11 cellular contexts compared by ENCODE assay signal in genomic region chr7:99525713-99526440, GRCh38. TPM values are rescaled to one million over a fixed set of nuclear protein-coding genes. Genes with fewer than 3 reads are reported as not detected.
DNase-seq lines count a peak whose midpoint lies in the region; ATAC-seq and TF ChIP-seq lines count a peak whose summit lies in the region.
"Had no signal": no experiment of that assay in that cellular context is flagged by ENCODE, and none has a peak within 500 bp of the region (broad histone marks: within the 10 kb centered on the region; RNA-seq: fewer than 3 reads in every experiment).

No MANE protein-coding gene starts in this region.

- H2BK5ac ChIP-seq in H9 (ENCODE audit: insufficient read length, low read length) = no peak overlapping the region

- H2BK12ac ChIP-seq in H9 (ENCODE audit: insufficient read length, low read depth, low read length) = no peak overlapping the region

- H2AK5ac ChIP-seq in H9 (ENCODE audit: insufficient read length, low read length) = no peak overlapping the region

- no peak overlapping the region for H3K4ac ChIP-seq in H9 (ENCODE audit: low read depth, low read length)

- H3F3A ChIP-seq in smooth muscle cell (ENCODE audit: low read depth) = no peaks in the 10 kb centered on the region

- H4K5ac ChIP-seq in H9 (ENCODE audit: insufficient read length, low read depth, low read length) = no peak overlapping the region

- H3K56ac ChIP-seq in H9 (ENCODE audit: insufficient read length, low read depth, low read length) = no peak overlapping the region

- no peaks in the 10 kb centered on the region for H3K4me1 ChIP-seq in H9 (ENCODE audit: insufficient read depth, low read length)
- no peaks in the 10 kb centered on the region for H3K4me1 ChIP-seq in left lung
- no peaks in the 10 kb centered on the region for H3K4me1 ChIP-seq in smooth muscle cell (ENCODE audit: low read depth)

- H3K23me2 ChIP-seq in H9 (ENCODE audit: insufficient read length, low read depth, low read length, poor library complexity, severe bottlenecking) = no peaks in the 10 kb centered on the region

- H3K36me3 Mint-ChIP-seq in H9 (ENCODE audit: insufficient read depth in 1 of 3, low read depth in 3 of 3) = peaks cover 53 to 68% (median 66%) of the 10 kb centered on the region in 3 experiments
- peaks cover 48% of the 10 kb centered on the region for H3K36me3 Mint-ChIP-seq in activated CD8-positive, alpha-beta T cell treated with anti-CD3 and anti-CD28 coated beads for 36 hours (ENCODE audit: low read depth)

- no peak overlapping the region for H4K91ac ChIP-seq in H9 (ENCODE audit: insufficient read length, low read depth, low read length)

- POLR2A ChIA-PET in activated CD8-positive, alpha-beta T cell treated with anti-CD3 and anti-CD28 coated beads for 36 hours (lab: Charles Lee) = interaction anchor here (1.2 to 1.3 kb wide), 2 partner anchors 15 to 103 kb away, joined by 3 read pairs; no protein-coding TSS in a partner anchor
- POLR2A ChIA-PET in HEK293T (lab: Yijun Ruan, JAX) = interaction anchor here (1.4 to 1.6 kb wide), 2 partner anchors 32 to 90 kb away, joined by 4 to 6 read pairs; partner anchors contain the start of gene ZSCAN25

- H4K20me1 ChIP-seq in H9 (ENCODE audit: control insufficient read depth, insufficient read depth, insufficient read length) (no peaks in the 10 kb centered on the region), smooth muscle cell (ENCODE audit: low read depth) (no peaks in the 10 kb centered on the region)

- H3K27ac Mint-ChIP-seq in H9 = 0 out of 7 replicates have a peak overlapping the region, but pooled peaks of 1 of the 3 experiments have one; percentile 17
- H3K27ac Mint-ChIP-seq in activated CD8-positive, alpha-beta T cell treated with anti-CD3 and anti-CD28 coated beads for 36 hours = no peak overlapping the region

- no peak overlapping the region for H4K8ac ChIP-seq in H9 (replicated peaks; ENCODE audit: insufficient read length, low read depth, low read length)

- no peak overlapping the region for H2BK20ac ChIP-seq in H9 (ENCODE audit: low read depth, low read length, poor library complexity, severe bottlenecking)

- CTCF ChIA-PET in activated CD8-positive, alpha-beta T cell treated with anti-CD3 and anti-CD28 coated beads for 36 hours (lab: Charles Lee) = interaction anchor here (0.6 to 1.8 kb wide), 17 partner anchors 9 to 464 kb away, joined by 3 to 12 read pairs (median 4); partner anchors contain the start of genes FAM200A and ZNF655
- CTCF ChIA-PET in HEK293T (lab: Yijun Ruan, JAX) = interaction anchor here (0.6 to 1.5 kb wide), 5 partner anchors 90 to 311 kb away, joined by 3 to 5 read pairs (median 3); partner anchors contain the start of gene ZSCAN25

- H3K79me2 ChIP-seq in H9 (ENCODE audit: insufficient read depth, low read length) = no peaks in the 10 kb centered on the region
- H3K79me2 ChIP-seq in smooth muscle cell (ENCODE audit: low read depth) = no peaks in the 10 kb centered on the region

- TF ChIP-seq CTCF in H9 (conservative IDR thresholded peaks at IDR 0.05) = peak; percentile 66
- peak; percentile 41 for TF ChIP-seq CTCF in activated CD8-positive, alpha-beta T cell treated with anti-CD3 and anti-CD28 coated beads for 36 hours (IDR thresholded peaks at IDR 0.05)
- no peak for TF ChIP-seq CTCF in left lung (IDR thresholded peaks at IDR 0.05)
- no peak for TF ChIP-seq CTCF in smooth muscle cell (IDR thresholded peaks at IDR 0.05; ENCODE audit: borderline replicate concordance, insufficient read depth, poor library complexity, severe bottlenecking)

- H3K79me1 ChIP-seq in H9 (ENCODE audit: insufficient read depth, low read depth, low read length, poor library complexity, severe bottlenecking) = no peaks in the 10 kb centered on the region

- H3K9me3 ChIP-seq in H9 (ENCODE audit: control insufficient read depth, low read depth, low read length) (peaks cover 23% of the 10 kb centered on the region), left lung (peaks cover 8 to 26% of the 10 kb centered on the region in 2 donors), smooth muscle cell (replicated peaks; ENCODE audit: low read depth) (peaks cover 19% of the 10 kb centered on the region)

- H3K4me2 ChIP-seq in H9 (ENCODE audit: insufficient read depth, insufficient read length, low read length) (no peak overlapping the region), smooth muscle cell (no peak overlapping the region)

- no peak overlapping the region for H3T11ph ChIP-seq in H9 (ENCODE audit: low read length)

- intact Hi-C loops in activated CD8-positive, alpha-beta T cell treated with anti-CD3 and anti-CD28 coated beads for 36 hours (cut with micrococcal nuclease) = no loop called here
- intact Hi-C loops in left lung (cut with DNase I) = no loop called here

- H3K36me3 ChIP-seq in left lung = peaks cover 6 to 81% of the 10 kb centered on the region in 2 donors
- peaks cover 31% of the 10 kb centered on the region for H3K36me3 ChIP-seq in smooth muscle cell (ENCODE audit: low read depth)

- WGBS in H9 (ENCODE audit: extremely low coverage, insufficient read length, low lambda C conversion rate) = no CpG with 5 or more reads among the region's 21 CpGs
- 97% methylated on average over 21 of the region's 21 CpGs for WGBS in smooth muscle cell (ENCODE audit: low lambda C conversion rate)

- no peak overlapping the region for H3K23ac ChIP-seq in H9 (ENCODE audit: insufficient read length, low read depth, low read length)

- peak; percentile 47 for ATAC-seq in activated CD8-positive, alpha-beta T cell treated with anti-CD3 and anti-CD28 coated beads for 36 hours
- ATAC-seq in left lung = peak; percentile 49
- no peak for ATAC-seq in HG03460 (IDR thresholded peaks at IDR 0.05; ENCODE audit: unreplicated experiment)

- no peak overlapping the region for H3K14ac ChIP-seq in H9 (ENCODE audit: insufficient read depth, low read length)

- no peaks in the 10 kb centered on the region for H3K27me3 ChIP-seq in H9 (ENCODE audit: insufficient read depth, low read length)
- H3K27me3 ChIP-seq in left lung = no peaks in the 10 kb centered on the region
- H3K27me3 ChIP-seq in smooth muscle cell (ENCODE audit: low read depth) = no peaks in the 10 kb centered on the region

- H3K4me1 Mint-ChIP-seq in H9 = no peaks in the 10 kb centered on the region
- no peaks in the 10 kb centered on the region for H3K4me1 Mint-ChIP-seq in activated CD8-positive, alpha-beta T cell treated with anti-CD3 and anti-CD28 coated beads for 36 hours (ENCODE audit: low read depth)
- H3K4me1 Mint-ChIP-seq: brain had no signal

- H3K4me3 ChIP-seq in left lung (no peak overlapping the region), smooth muscle cell (no peak overlapping the region)

- H3K9me3 Mint-ChIP-seq in H9 = peaks cover 31 to 38% of the 10 kb centered on the region in 2 experiments
- H3K9me3 Mint-ChIP-seq in activated CD8-positive, alpha-beta T cell treated with anti-CD3 and anti-CD28 coated beads for 36 hours = peaks cover 18% of the 10 kb centered on the region

- H2BK15ac ChIP-seq in H9 (ENCODE audit: low read depth, low read length) = no peak overlapping the region

- H3K4me3 Mint-ChIP-seq in H9 = no peak overlapping the region
- no peak overlapping the region for H3K4me3 Mint-ChIP-seq in activated CD8-positive, alpha-beta T cell treated with anti-CD3 and anti-CD28 coated beads for 36 hours
- H3K4me3 Mint-ChIP-seq: brain had no signal

- DNase-seq in AML-193 (lab: John Stamatoyannopoulos, UW) (peak; percentile 3 to 12), H9 (no peak), left lung (no peak), COLO829 (ENCODE audit: low spot score) (no peak), smooth muscle cell (lab: John Stamatoyannopoulos, UW; ENCODE audit: unreplicated experiment) (no peak), HEK293T (ENCODE audit: extremely low spot score) (no peak)
- DNase-seq in activated CD8-positive, alpha-beta T cell treated with anti-CD3 and anti-CD28 coated beads for 36 hours = peak; percentile 53
- DNase-seq: islet precursor cell, NCI-H1436 treated with DMSO at 0.1 percent for 48 hours had no signal

- no peak overlapping the region for H3K27ac ChIP-seq in H9 (ENCODE audit: insufficient read length, low read depth, low read length)
- H3K27ac ChIP-seq in left lung = no peak overlapping the region
- H3K27ac ChIP-seq in smooth muscle cell (ENCODE audit: low read depth) = no peak overlapping the region

- H2BK120ac ChIP-seq in H9 (ENCODE audit: low read depth, low read length, poor library complexity, severe bottlenecking) = no peak overlapping the region

- no peaks in the 10 kb centered on the region for H3K27me3 Mint-ChIP-seq in H9 (ENCODE audit: low read depth)
- H3K27me3 Mint-ChIP-seq in activated CD8-positive, alpha-beta T cell treated with anti-CD3 and anti-CD28 coated beads for 36 hours = no peaks in the 10 kb centered on the region
- H3K27me3 Mint-ChIP-seq: brain had no signal

- no peak overlapping the region for H3K9ac ChIP-seq in H9 (ENCODE audit: extremely low read depth, insufficient read length, low read length)
- no peak overlapping the region for H3K9ac ChIP-seq in smooth muscle cell (ENCODE audit: low read depth)

- no peak overlapping the region for H3K18ac ChIP-seq in H9 (ENCODE audit: insufficient read length, low read depth, low read length)

- no peak overlapping the region for H2AFZ ChIP-seq in H9 (ENCODE audit: low read length)
- H2AFZ ChIP-seq in smooth muscle cell (ENCODE audit: low read depth) = no peak overlapping the region

TF ChIP-seq in HEK293T, 16 proteins besides CTCF, POLR2A, EP300 and RAD21 (continues in another document):
- TF ChIP-seq FOXM1 (IDR thresholded peaks at IDR 0.05; ENCODE audit: borderline replicate concordance) = no peak
- no peak for TF ChIP-seq SUZ12 (IDR thresholded peaks at IDR 0.05)

RNA-seq across cellular contexts. Expression of gene ZKSCAN5, which starts 21.4 kb away (rescaled TPM):
- 16.6 and 17.3 TPM in 2 replicates for total RNA-seq in H9 (2021)
- 1 to 10 TPM; 7.6 to 7.9 TPM for total RNA-seq in activated CD8-positive, alpha-beta T cell treated with anti-CD3 and anti-CD28 coated beads for 36 hours
- total RNA-seq in left lung = 1 to 10 TPM; 6.7 to 7.6 TPM
- 16.5 and 20.2 TPM in 2 replicates for total RNA-seq in smooth muscle cell
- 7.6 and 8.4 TPM in 2 replicates for polyA plus RNA-seq in smooth muscle cell

RNA-seq across cellular contexts. Expression of gene ZNF394, which starts 25.8 kb away (rescaled TPM):
- total RNA-seq in H9 (2021) (24.2 and 24.7 TPM in 2 replicates), left lung (10 to 100 TPM; 18.6 to 28.9 TPM), smooth muscle cell (14.6 and 27.7 TPM in 2 replicates)
- total RNA-seq in activated CD8-positive, alpha-beta T cell treated with anti-CD3 and anti-CD28 coated beads for 36 hours = 10 to 100 TPM; 25.9 to 28.0 TPM
- polyA plus RNA-seq in smooth muscle cell = 13.2 and 21.2 TPM in 2 replicates

RNA-seq across cellular contexts. Expression of gene FAM200A, which starts 26.0 kb away (rescaled TPM):
- total RNA-seq in H9 (2021) = 7.8 and 8.7 TPM in 2 replicates
- 1 to 10 TPM; 4.8 to 4.9 TPM for total RNA-seq in activated CD8-positive, alpha-beta T cell treated with anti-CD3 and anti-CD28 coated beads for 36 hours
- total RNA-seq in left lung = 1 to 10 TPM; 4.1 to 6.4 TPM
- total RNA-seq in smooth muscle cell = 10.0 and 12.8 TPM in 2 replicates
- polyA plus RNA-seq in smooth muscle cell = 5.9 and 8.1 TPM in 2 replicates

RNA-seq across cellular contexts. Expression of gene ZNF655, which starts 32.6 kb away (rescaled TPM):
- total RNA-seq in H9 (2021) (48.8 and 49.2 TPM in 2 replicates), left lung (10 to 100 TPM; 56.0 to 67.2 TPM), smooth muscle cell (55.5 and 67.2 TPM in 2 replicates)
- 10 to 100 TPM; 63.0 to 65.2 TPM for total RNA-seq in activated CD8-positive, alpha-beta T cell treated with anti-CD3 and anti-CD28 coated beads for 36 hours
- polyA plus RNA-seq in smooth muscle cell = 21.6 and 33.4 TPM in 2 replicates

RNA-seq across cellular contexts. Expression of gene ZNF789, which starts 53.2 kb away (rescaled TPM):
- total RNA-seq in H9 (2021) (14.0 and 15.1 TPM in 2 replicates), left lung (10 to 100 TPM in 1 of 2 donors, 1 to 10 TPM in 1; 8.5 to 11.1 TPM), smooth muscle cell (1.6 and 2.5 TPM in 2 replicates)
- total RNA-seq in activated CD8-positive, alpha-beta T cell treated with anti-CD3 and anti-CD28 coated beads for 36 hours = 10 to 100 TPM; 18.8 to 19.1 TPM
- 2.2 and 4.0 TPM in 2 replicates for polyA plus RNA-seq in smooth muscle cell

Comparison
In these comparisons a context has a peak if more than half of its experiments do, and no peak if none do; other contexts are left out.
1. DNase-seq: peak in AML-193 (2 of 2) and activated CD8-positive, alpha-beta T cell treated with anti-CD3 and anti-CD28 coated beads for 36 hours (single experiment); none in H9 (single experiment), left lung (0 of 2), COLO829 (single experiment), smooth muscle cell (single experiment) and HEK293T (single experiment).
2. CTCF ChIP-seq: peak in H9 (single experiment) and activated CD8-positive, alpha-beta T cell treated with anti-CD3 and anti-CD28 coated beads for 36 hours (single experiment); none in left lung (0 of 2) and smooth muscle cell (single experiment).